1 cellular context compared by ENCODE assay signal in the genomic region with DNA sequence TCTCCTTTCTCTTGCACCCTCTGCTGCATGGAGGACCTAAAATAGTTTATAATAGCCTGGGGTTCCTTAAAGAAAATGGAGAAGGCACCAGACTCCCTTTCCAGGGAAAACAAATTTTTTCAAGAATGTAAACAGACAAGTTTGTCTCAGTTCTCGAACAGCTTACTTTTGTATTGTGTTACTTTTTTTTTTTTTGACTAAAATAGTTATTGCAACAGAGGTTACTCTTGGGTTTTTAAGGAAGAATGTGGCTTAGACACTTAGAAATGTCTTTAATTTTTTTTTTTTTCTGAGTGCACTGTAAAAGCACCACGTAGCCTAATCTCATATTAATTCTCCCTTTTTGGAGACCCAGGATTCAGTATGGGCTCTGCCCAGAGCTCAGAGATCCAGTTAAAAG.
TF ChIP-seq lines count a peak whose summit lies in the region.

No MANE protein-coding gene starts in this region.

TF ChIP-seq in SK-N-SH, 30 proteins besides CTCF, POLR2A, EP300 and RAD21 (continued from another document):
- TF ChIP-seq, protein P1, sequence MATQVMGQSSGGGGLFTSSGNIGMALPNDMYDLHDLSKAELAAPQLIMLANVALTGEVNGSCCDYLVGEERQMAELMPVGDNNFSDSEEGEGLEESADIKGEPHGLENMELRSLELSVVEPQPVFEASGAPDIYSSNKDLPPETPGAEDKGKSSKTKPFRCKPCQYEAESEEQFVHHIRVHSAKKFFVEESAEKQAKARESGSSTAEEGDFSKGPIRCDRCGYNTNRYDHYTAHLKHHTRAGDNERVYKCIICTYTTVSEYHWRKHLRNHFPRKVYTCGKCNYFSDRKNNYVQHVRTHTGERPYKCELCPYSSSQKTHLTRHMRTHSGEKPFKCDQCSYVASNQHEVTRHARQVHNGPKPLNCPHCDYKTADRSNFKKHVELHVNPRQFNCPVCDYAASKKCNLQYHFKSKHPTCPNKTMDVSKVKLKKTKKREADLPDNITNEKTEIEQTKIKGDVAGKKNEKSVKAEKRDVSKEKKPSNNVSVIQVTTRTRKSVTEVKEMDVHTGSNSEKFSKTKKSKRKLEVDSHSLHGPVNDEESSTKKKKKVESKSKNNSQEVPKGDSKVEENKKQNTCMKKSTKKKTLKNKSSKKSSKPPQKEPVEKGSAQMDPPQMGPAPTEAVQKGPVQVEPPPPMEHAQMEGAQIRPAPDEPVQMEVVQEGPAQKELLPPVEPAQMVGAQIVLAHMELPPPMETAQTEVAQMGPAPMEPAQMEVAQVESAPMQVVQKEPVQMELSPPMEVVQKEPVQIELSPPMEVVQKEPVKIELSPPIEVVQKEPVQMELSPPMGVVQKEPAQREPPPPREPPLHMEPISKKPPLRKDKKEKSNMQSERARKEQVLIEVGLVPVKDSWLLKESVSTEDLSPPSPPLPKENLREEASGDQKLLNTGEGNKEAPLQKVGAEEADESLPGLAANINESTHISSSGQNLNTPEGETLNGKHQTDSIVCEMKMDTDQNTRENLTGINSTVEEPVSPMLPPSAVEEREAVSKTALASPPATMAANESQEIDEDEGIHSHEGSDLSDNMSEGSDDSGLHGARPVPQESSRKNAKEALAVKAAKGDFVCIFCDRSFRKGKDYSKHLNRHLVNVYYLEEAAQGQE (IDR thresholded peaks at IDR 0.05; ENCODE audit: low read depth, low read length), result no peak
- TF ChIP-seq MEF2A (IDR thresholded peaks at IDR 0.05; ENCODE audit: borderline replicate concordance, low read depth), result no peak
- TF ChIP-seq, protein P2, sequence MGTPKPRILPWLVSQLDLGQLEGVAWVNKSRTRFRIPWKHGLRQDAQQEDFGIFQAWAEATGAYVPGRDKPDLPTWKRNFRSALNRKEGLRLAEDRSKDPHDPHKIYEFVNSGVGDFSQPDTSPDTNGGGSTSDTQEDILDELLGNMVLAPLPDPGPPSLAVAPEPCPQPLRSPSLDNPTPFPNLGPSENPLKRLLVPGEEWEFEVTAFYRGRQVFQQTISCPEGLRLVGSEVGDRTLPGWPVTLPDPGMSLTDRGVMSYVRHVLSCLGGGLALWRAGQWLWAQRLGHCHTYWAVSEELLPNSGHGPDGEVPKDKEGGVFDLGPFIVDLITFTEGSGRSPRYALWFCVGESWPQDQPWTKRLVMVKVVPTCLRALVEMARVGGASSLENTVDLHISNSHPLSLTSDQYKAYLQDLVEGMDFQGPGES (IDR thresholded peaks at IDR 0.05; ENCODE audit: low read depth, low read length), result no peak
- no peak for TF ChIP-seq POLR2AphosphoS5 (IDR thresholded peaks at IDR 0.05; ENCODE audit: low read depth, low read length)
- no peak for TF ChIP-seq FOSL2 (IDR thresholded peaks at IDR 0.05; ENCODE audit: borderline replicate concordance, low read depth)
- no peak for TF ChIP-seq MXI1 (IDR thresholded peaks at IDR 0.05; ENCODE audit: low read depth, low read length)
- TF ChIP-seq YY1 (IDR thresholded peaks at IDR 0.05; ENCODE audit: low read depth), result no peak
- TF ChIP-seq, protein P3, sequence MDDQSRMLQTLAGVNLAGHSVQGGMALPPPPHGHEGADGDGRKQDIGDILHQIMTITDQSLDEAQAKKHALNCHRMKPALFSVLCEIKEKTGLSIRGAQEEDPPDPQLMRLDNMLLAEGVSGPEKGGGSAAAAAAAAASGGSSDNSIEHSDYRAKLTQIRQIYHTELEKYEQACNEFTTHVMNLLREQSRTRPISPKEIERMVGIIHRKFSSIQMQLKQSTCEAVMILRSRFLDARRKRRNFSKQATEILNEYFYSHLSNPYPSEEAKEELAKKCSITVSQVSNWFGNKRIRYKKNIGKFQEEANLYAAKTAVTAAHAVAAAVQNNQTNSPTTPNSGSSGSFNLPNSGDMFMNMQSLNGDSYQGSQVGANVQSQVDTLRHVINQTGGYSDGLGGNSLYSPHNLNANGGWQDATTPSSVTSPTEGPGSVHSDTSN (IDR thresholded peaks at IDR 0.05), result no peak
- no peak for TF ChIP-seq TEAD4 (IDR thresholded peaks at IDR 0.05; ENCODE audit: borderline replicate concordance, insufficient read depth)
- no peak for TF ChIP-seq NFIC (IDR thresholded peaks at IDR 0.05; ENCODE audit: borderline replicate concordance)
- TF ChIP-seq, protein P4, sequence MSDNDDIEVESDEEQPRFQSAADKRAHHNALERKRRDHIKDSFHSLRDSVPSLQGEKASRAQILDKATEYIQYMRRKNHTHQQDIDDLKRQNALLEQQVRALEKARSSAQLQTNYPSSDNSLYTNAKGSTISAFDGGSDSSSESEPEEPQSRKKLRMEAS (IDR thresholded peaks at IDR 0.05; ENCODE audit: low read depth), result no peak
TF ChIP-seq in SK-N-SH: peak in this region for 0.
